In the genomic region with DNA sequence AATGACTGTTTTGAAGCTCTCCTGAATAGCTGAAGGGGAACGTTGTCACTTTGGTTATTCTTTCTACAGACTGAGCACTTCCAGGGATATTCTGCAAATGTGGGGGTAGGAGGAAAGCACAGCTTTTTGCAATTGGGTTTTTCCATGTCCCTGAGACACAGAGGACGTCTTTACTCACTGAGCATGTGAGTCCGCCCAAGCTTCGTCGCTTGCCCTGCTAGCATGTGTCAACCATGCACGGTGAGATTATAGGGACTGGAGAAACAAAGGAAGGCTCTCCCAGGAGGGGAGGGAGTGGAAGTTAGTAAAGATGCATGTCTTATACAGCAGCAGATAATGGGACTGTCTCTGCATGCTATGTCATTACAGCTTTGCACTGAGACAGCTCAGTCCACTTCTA, we compare ENCODE assay signal across 1 cellular context.
TF ChIP-seq lines count a peak whose summit lies in the region.

No MANE protein-coding gene starts in this region.

TF ChIP-seq in H1, 55 proteins besides CTCF, POLR2A, EP300 and RAD21 (continued from another document):
- TF ChIP-seq, protein P1, sequence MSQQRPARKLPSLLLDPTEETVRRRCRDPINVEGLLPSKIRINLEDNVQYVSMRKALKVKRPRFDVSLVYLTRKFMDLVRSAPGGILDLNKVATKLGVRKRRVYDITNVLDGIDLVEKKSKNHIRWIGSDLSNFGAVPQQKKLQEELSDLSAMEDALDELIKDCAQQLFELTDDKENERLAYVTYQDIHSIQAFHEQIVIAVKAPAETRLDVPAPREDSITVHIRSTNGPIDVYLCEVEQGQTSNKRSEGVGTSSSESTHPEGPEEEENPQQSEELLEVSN (IDR thresholded peaks at IDR 0.05): no peak
- TF ChIP-seq SIRT6 (IDR thresholded peaks at IDR 0.05; ENCODE audit: low read length) (no peak), SP1 (IDR thresholded peaks at IDR 0.05; ENCODE audit: low read depth, low read length) (no peak), HDAC6 (IDR thresholded peaks at IDR 0.05; ENCODE audit: low read depth, low read length) (no peak), JUN (IDR thresholded peaks at IDR 0.05; ENCODE audit: low read depth, low read length) (no peak), SUZ12 (IDR thresholded peaks at IDR 0.05; ENCODE audit: low read length) (no peak), MAFK (IDR thresholded peaks at IDR 0.05; ENCODE audit: low read depth, low read length) (no peak), CHD2 (IDR thresholded peaks at IDR 0.05; ENCODE audit: low read length) (no peak)
- TF ChIP-seq, protein P2, sequence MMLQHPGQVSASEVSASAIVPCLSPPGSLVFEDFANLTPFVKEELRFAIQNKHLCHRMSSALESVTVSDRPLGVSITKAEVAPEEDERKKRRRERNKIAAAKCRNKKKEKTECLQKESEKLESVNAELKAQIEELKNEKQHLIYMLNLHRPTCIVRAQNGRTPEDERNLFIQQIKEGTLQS (IDR thresholded peaks at IDR 0.05; ENCODE audit: insufficient read depth, low read depth, low read length): no peak
- TF ChIP-seq, protein P3, sequence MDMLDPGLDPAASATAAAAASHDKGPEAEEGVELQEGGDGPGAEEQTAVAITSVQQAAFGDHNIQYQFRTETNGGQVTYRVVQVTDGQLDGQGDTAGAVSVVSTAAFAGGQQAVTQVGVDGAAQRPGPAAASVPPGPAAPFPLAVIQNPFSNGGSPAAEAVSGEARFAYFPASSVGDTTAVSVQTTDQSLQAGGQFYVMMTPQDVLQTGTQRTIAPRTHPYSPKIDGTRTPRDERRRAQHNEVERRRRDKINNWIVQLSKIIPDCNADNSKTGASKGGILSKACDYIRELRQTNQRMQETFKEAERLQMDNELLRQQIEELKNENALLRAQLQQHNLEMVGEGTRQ (IDR thresholded peaks at IDR 0.05; ENCODE audit: low read length): no peak
